In the genomic region with DNA sequence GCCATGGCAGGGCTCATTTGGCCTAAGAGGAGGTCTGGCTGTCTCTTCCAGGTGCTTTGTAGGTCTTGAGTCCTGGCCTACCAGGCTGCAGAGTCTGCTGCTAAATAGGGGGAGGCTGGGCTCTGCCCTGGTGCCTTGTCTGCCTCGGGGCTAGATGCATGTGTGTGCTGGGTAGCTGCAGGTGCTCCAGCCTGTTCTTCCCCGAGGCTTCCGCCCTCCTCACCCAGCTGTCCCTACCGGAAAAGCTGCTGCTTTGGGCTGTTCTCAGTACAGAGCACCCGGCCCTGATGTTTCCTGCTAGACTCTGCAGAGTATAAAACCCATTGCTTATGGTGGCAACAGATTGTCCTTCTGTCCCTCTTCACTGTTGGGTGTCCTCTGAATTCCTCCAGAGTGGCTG, we compare ENCODE assay signal across 12 cellular contexts. TPM values are rescaled to one million over a fixed set of nuclear protein-coding genes. Genes with fewer than 3 reads are reported as not detected.
DNase-seq lines count a peak whose midpoint lies in the region; ATAC-seq lines count a peak whose summit lies in the region.
"Had no signal": no experiment of that assay in that cellular context is flagged by ENCODE, and none has a peak within 500 bp of the region (broad histone marks: within the 10 kb centered on the region; RNA-seq: fewer than 3 reads in every experiment).

No MANE protein-coding gene starts in this region.

- no peaks in the 10 kb centered on the region for H3K27me3 ChIP-seq in esophagus (ENCODE audit: control insufficient read depth in 1 of 2, insufficient read depth in 2 of 2, low read length in 2 of 2)
- H3K27me3 ChIP-seq: tibial nerve had no signal

- no peaks in the 10 kb centered on the region for H3K9me3 ChIP-seq in esophagus (ENCODE audit: control insufficient read depth in 2 of 2, insufficient read depth in 1 of 2, low read depth in 1 of 2, low read length in 1 of 2)
- H3K9me3 ChIP-seq: tibial nerve had no signal

- H3K4me3 ChIP-seq in esophagus (ENCODE audit: low read depth in 1 of 2, low read length in 2 of 2) = no peak overlapping the region
- H3K4me3 ChIP-seq: tibial nerve had no signal

- ATAC-seq in T-cell (replicated peaks in 1 of 4) (peak; percentile 72 to 82 (median 76)), GM21390 (IDR thresholded peaks at IDR 0.05; ENCODE audit: unreplicated experiment) (no peak)
- peak; percentile 48 for ATAC-seq in stimulated activated naive CD8-positive, alpha-beta T cell treated with anti-CD3 and anti-CD28 coated beads, Interleukin-15, amount 100 ng/mL, for 72 hours

- CTCF ChIA-PET in T-cell (lab: Charles Lee) = interaction anchor here in 1 of 2 donors (1.1 kb wide), 1 partner anchor 8 kb away, joined by 6 read pairs; no protein-coding TSS in a partner anchor

- 52 to 74% methylated on average over 5 of the region's 5 CpGs for WGBS in esophagus, 2 donors

- peaks cover 91% of the 10 kb centered on the region for H3K36me3 Mint-ChIP-seq in activated T-cell treated with anti-CD3 and anti-CD28 coated beads, Interleukin-2, amount 50 U/mL, for 24 hours (ENCODE audit: low read depth)
- H3K36me3 Mint-ChIP-seq in T-cell = peaks cover 61% of the 10 kb centered on the region

- no peaks in the 10 kb centered on the region for H3K9me3 Mint-ChIP-seq in activated T-cell treated with anti-CD3 and anti-CD28 coated beads, Interleukin-2, amount 50 U/mL, for 24 hours
- no peaks in the 10 kb centered on the region for H3K9me3 Mint-ChIP-seq in T-cell
- H3K9me3 Mint-ChIP-seq in stimulated activated naive CD8-positive, alpha-beta T cell treated with anti-CD3 and anti-CD28 coated beads, Interleukin-15, amount 100 ng/mL, for 72 hours = no peaks in the 10 kb centered on the region
- H3K9me3 Mint-ChIP-seq: memory B cell had no signal

- no peak overlapping the region for H3K4me3 Mint-ChIP-seq in activated T-cell treated with anti-CD3 and anti-CD28 coated beads, Interleukin-2, amount 50 U/mL, for 24 hours
- H3K4me3 Mint-ChIP-seq in T-cell = peak overlapping the region in 1 of 3 donors; percentile 31
- no peak overlapping the region for H3K4me3 Mint-ChIP-seq in stimulated activated naive CD8-positive, alpha-beta T cell treated with anti-CD3 and anti-CD28 coated beads, Interleukin-15, amount 100 ng/mL, for 72 hours
- H3K4me3 Mint-ChIP-seq: memory B cell had no signal

- H3K4me1 Mint-ChIP-seq in activated T-cell treated with anti-CD3 and anti-CD28 coated beads, Interleukin-2, amount 50 U/mL, for 24 hours (ENCODE audit: low read depth) = peaks cover 20% of the 10 kb centered on the region
- H3K4me1 Mint-ChIP-seq in T-cell = peaks cover 27 to 39% (median 34%) of the 10 kb centered on the region in 3 donors
- peaks cover 28% of the 10 kb centered on the region for H3K4me1 Mint-ChIP-seq in stimulated activated naive CD8-positive, alpha-beta T cell treated with anti-CD3 and anti-CD28 coated beads, Interleukin-15, amount 100 ng/mL, for 72 hours

- H3K27ac ChIP-seq in esophagus (ENCODE audit: low read depth in 2 of 2, low read length in 1 of 2) = peak overlapping the region; percentile 86 to 93
- H3K27ac ChIP-seq: tibial nerve had no signal

- H3K27ac Mint-ChIP-seq in activated T-cell treated with anti-CD3 and anti-CD28 coated beads, Interleukin-2, amount 50 U/mL, for 24 hours = peak overlapping the region; percentile 76
- peak overlapping the region; percentile 65 to 83 for H3K27ac Mint-ChIP-seq in T-cell
- peak overlapping the region; percentile 27 to 48 for H3K27ac Mint-ChIP-seq in stimulated activated naive CD8-positive, alpha-beta T cell treated with anti-CD3 and anti-CD28 coated beads, Interleukin-15, amount 100 ng/mL, for 72 hours
- H3K27ac Mint-ChIP-seq: memory B cell had no signal

- no peak for DNase-seq in activated T-cell treated with anti-CD3 and anti-CD28 coated beads, Interleukin-2, amount 50 U/mL, for 24 hours
- no peak for DNase-seq in activated T-cell treated with anti-CD3 and anti-CD28 coated beads, Interleukin-2, amount 50 U/mL, for 48 hours
- DNase-seq in T-cell (peak in 12 of 34 experiments; percentile 7 to 25 (median 16)), cerebellar cortex (ENCODE audit: low spot score) (no peak)
- DNase-seq in stimulated activated naive CD8-positive, alpha-beta T cell treated with anti-CD3 and anti-CD28 coated beads, Interleukin-15, amount 100 ng/mL, for 72 hours = no peak
- DNase-seq in activated CD8-positive, alpha-beta memory T cell treated with anti-CD3 and anti-CD28 coated beads for 24 hours = no peak
- DNase-seq: DMS53, NCI-H2171 treated with DMSO at 0.1 percent for 48 hours had no signal

- POLR2A ChIA-PET in T-cell (lab: Charles Lee) = no interaction called here

- peaks cover 0 to 17% of the 10 kb centered on the region in 2 donors for H3K4me1 ChIP-seq in esophagus (ENCODE audit: control insufficient read depth in 2 of 2, insufficient read depth in 2 of 2, low read length in 1 of 2)
- H3K4me1 ChIP-seq: tibial nerve had no signal

- peaks cover 0 to 7% of the 10 kb centered on the region in 2 donors for H3K36me3 ChIP-seq in esophagus (ENCODE audit: control insufficient read depth in 2 of 2, insufficient read depth in 2 of 2, low read length in 1 of 2)
- H3K36me3 ChIP-seq: tibial nerve had no signal

- H3K27me3 Mint-ChIP-seq in activated T-cell treated with anti-CD3 and anti-CD28 coated beads, Interleukin-2, amount 50 U/mL, for 24 hours = no peaks in the 10 kb centered on the region
- H3K27me3 Mint-ChIP-seq in T-cell = no peaks in the 10 kb centered on the region
- no peaks in the 10 kb centered on the region for H3K27me3 Mint-ChIP-seq in stimulated activated naive CD8-positive, alpha-beta T cell treated with anti-CD3 and anti-CD28 coated beads, Interleukin-15, amount 100 ng/mL, for 72 hours
- H3K27me3 Mint-ChIP-seq: memory B cell had no signal

RNA-seq across cellular contexts. Expression of gene RAB35, which starts 37.7 kb away (rescaled TPM):
- total RNA-seq in T-cell = 10 to 100 TPM; 34.0 to 76.5 (median 60.6) TPM
- 10 to 100 TPM; 33.5 to 34.3 TPM for polyA plus RNA-seq in esophagus
